ENCODE assay signal across 8 cellular contexts in the genomic region with DNA sequence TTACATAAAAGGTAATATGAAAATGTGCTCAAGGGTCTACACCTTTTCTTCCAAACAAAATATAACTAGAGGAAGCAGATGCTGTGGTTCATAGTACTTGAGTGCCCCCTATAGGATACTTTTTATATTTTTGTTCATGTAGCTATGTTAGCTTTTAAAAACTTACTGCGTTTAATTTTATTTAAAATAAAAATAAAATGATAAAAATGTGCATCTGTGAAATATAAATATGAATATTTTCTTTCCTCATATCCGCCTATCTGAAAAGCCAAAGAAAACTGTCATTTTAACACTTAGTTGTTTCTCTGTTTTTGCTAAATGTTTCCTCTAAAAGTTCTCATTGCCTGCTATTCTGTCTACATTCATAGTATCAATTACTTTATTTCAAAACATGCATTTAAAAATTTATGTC. TPM values are rescaled to one million over a fixed set of nuclear protein-coding genes. Genes with fewer than 3 reads are reported as not detected.
A peak's percentile ranks its signal among the peaks of the same experiment; 100 is the strongest.
DNase-seq lines count a peak whose midpoint lies in the region; ATAC-seq, FAIRE-seq and TF ChIP-seq lines count a peak whose summit lies in the region.

No MANE protein-coding gene starts in this region.

- RAD21 ChIA-PET in GM12878 (lab: Charles Lee; ENCODE audit: unreplicated experiment), result interaction anchor here (0.9 to 1.8 kb wide), 3 partner anchors 30 to 1554 kb away, joined by 3 to 4 read pairs (median 4); no protein-coding TSS in a partner anchor

- H3K27ac Mint-ChIP-seq in mesothelial cell of epicardium, result no peak overlapping the region
- no peak overlapping the region for H3K27ac Mint-ChIP-seq in activated CD4-positive, alpha-beta T cell treated with anti-CD3 and anti-CD28 coated beads, Interleukin-2, amount 10 ng/mL, durations not matched to agents 24 days and 14 days

- TF ChIP-seq CTCF in A549 (IDR thresholded peaks at IDR 0.05) (peak; percentile 75), GM12878 (IDR thresholded peaks at IDR 0.05 in 2 of 3, conservative IDR thresholded peaks at IDR 0.05 in 1 of 3; ENCODE audit: control insufficient read depth in 2 of 3, extremely low read depth in 1 of 3, insufficient read depth in 1 of 3, low read depth in 3 of 3, low read length in 3 of 3) (peak; percentile 26 to 46 (median 31); a peak in 3 of 6 replicates), mesothelial cell of epicardium (IDR thresholded peaks at IDR 0.05; ENCODE audit: unreplicated experiment) (peak; percentile 72)

- H4K20me1 ChIP-seq in GM12878 (ENCODE audit: control insufficient read depth, insufficient read depth), result no peaks in the 10 kb centered on the region

- peaks cover 17% of the 10 kb centered on the region for H3K4me1 Mint-ChIP-seq in mesothelial cell of epicardium
- no peaks in the 10 kb centered on the region for H3K4me1 Mint-ChIP-seq in activated CD4-positive, alpha-beta T cell treated with anti-CD3 and anti-CD28 coated beads, Interleukin-2, amount 10 ng/mL, durations not matched to agents 24 days and 14 days

- H3K27ac ChIP-seq in A549, result no peak overlapping the region
- no peak overlapping the region for H3K27ac ChIP-seq in GM12878 (ENCODE audit: control insufficient read depth, insufficient read depth)

- no peaks in the 10 kb centered on the region for H3K36me3 ChIP-seq in GM12878 (ENCODE audit: control insufficient read depth in 2 of 2, insufficient read depth in 2 of 2, low read length in 1 of 2)

- CTCF ChIA-PET in A549 (lab: Yijun Ruan, JAX) (interaction anchor here (0.7 to 3.4 kb wide), 3 partner anchors 11 to 51 kb away, joined by 3 to 22 read pairs (median 3); partner anchors contain the start of gene LRP1B), GM12878 (lab: Yijun Ruan, JAX) (interaction anchor here (0.5 to 2.0 kb wide), 14 partner anchors 10 to 229 kb away, joined by 3 to 10 read pairs (median 4); partner anchors contain the start of gene LRP1B)

- no TSS peak for BruUV-seq in GM12878 (replicated peaks; lab: Mats Ljungman, UMichigan)

- intact Hi-C loops in GM12878 (cut with micrococcal nuclease; ENCODE audit: unreplicated experiment), result no loop called here
- intact Hi-C loops in activated CD4-positive, alpha-beta T cell treated with anti-CD3 and anti-CD28 coated beads, Interleukin-2, amount 10 ng/mL, durations not matched to agents 24 days and 14 days (cut with micrococcal nuclease), result no loop called here

- H3K4me2 ChIP-seq in A549 (no peak overlapping the region), GM12878 (ENCODE audit: control insufficient read depth, insufficient read depth) (no peak overlapping the region)

- H3K27me3 ChIP-seq in GM12878 (replicated peaks in 1 of 2; ENCODE audit: control insufficient read depth in 2 of 2, insufficient read depth in 2 of 2, low read length in 1 of 2), result no peaks in the 10 kb centered on the region

- ATAC-seq in A549 (peak in 1 of 2 experiments; percentile 64; a peak in 2 of 6 replicates), GM18858 (IDR thresholded peaks at IDR 0.05; ENCODE audit: unreplicated experiment) (peak; percentile 66), GM12878 (peak; percentile 47; the same call in 1 of the 3 replicates)

- H3K36me3 Mint-ChIP-seq in mesothelial cell of epicardium, result no peaks in the 10 kb centered on the region
- H3K36me3 Mint-ChIP-seq in activated CD4-positive, alpha-beta T cell treated with anti-CD3 and anti-CD28 coated beads, Interleukin-2, amount 10 ng/mL, durations not matched to agents 24 days and 14 days (ENCODE audit: low read depth), result no peaks in the 10 kb centered on the region

- H3K4me3 Mint-ChIP-seq in mesothelial cell of epicardium, result no peak overlapping the region
- no peak overlapping the region for H3K4me3 Mint-ChIP-seq in activated CD4-positive, alpha-beta T cell treated with anti-CD3 and anti-CD28 coated beads, Interleukin-2, amount 10 ng/mL, durations not matched to agents 24 days and 14 days

- TF ChIP-seq POLR2A in A549 (IDR thresholded peaks at IDR 0.05; ENCODE audit: low read length), result no peak
- no peak for TF ChIP-seq POLR2A in GM12878 (IDR thresholded peaks at IDR 0.05; ENCODE audit: low read depth, low read length)

- H3K9ac ChIP-seq in GM12878 (ENCODE audit: control insufficient read depth, insufficient read depth, low read length), result no peak overlapping the region

- no peak for TF ChIP-seq EP300 in A549 (IDR thresholded peaks at IDR 0.05)
- no peak for TF ChIP-seq EP300 in GM12878 (IDR thresholded peaks at IDR 0.05; ENCODE audit: borderline replicate concordance in 1 of 2, control insufficient read depth in 1 of 2, low read depth in 2 of 2, low read length in 2 of 2)

- no peak overlapping the region for H3K4me3 ChIP-seq in A549
- H3K4me3 ChIP-seq in GM12878, result no peak overlapping the region

- POLR2A ChIA-PET in A549 (lab: Yijun Ruan, JAX), result no interaction called here
- POLR2A ChIA-PET in GM12878 (lab: Charles Lee), result no interaction called here

- no peaks in the 10 kb centered on the region for H3K27me3 Mint-ChIP-seq in mesothelial cell of epicardium (ENCODE audit: low read depth)
- no peaks in the 10 kb centered on the region for H3K27me3 Mint-ChIP-seq in activated CD4-positive, alpha-beta T cell treated with anti-CD3 and anti-CD28 coated beads, Interleukin-2, amount 10 ng/mL, durations not matched to agents 24 days and 14 days

- H3K4me1 ChIP-seq in A549 (no peaks in the 10 kb centered on the region), GM12878 (ENCODE audit: control insufficient read depth, insufficient read depth, low read length) (no peaks in the 10 kb centered on the region)

- no peaks in the 10 kb centered on the region for H3K9me3 Mint-ChIP-seq in mesothelial cell of epicardium
- H3K9me3 Mint-ChIP-seq in activated CD4-positive, alpha-beta T cell treated with anti-CD3 and anti-CD28 coated beads, Interleukin-2, amount 10 ng/mL, durations not matched to agents 24 days and 14 days, result no peaks in the 10 kb centered on the region

- in situ Hi-C loops in GM12878 (cut with MboI), result no loop called here

- no peaks in the 10 kb centered on the region for H3K9me3 ChIP-seq in A549
- H3K9me3 ChIP-seq in GM12878 (replicated peaks; ENCODE audit: control insufficient read depth, insufficient read depth, low read length), result no peaks in the 10 kb centered on the region

- FAIRE-seq in A549 (lab: Jason Lieb, UNC) (no peak), GM12878 (lab: Jason Lieb, UNC) (no peak)

- DNase-seq in A549 (ENCODE audit: low read depth in 1 of 2, low spot score in 1 of 2) (peak in 1 of 2 experiments; percentile 10), NCI-H1694 treated with DMSO at 0.1 percent for 48 hours (lab: John Stamatoyannopoulos, UW) (peak; percentile 52), GM12878 (ENCODE audit: low read depth, low spot score) (no peak), mesothelial cell of epicardium (ENCODE audit: low spot score in 2 of 2, unreplicated experiment in 2 of 2) (no peak), OCI-M2 (lab: John Stamatoyannopoulos, UW; ENCODE audit: unreplicated experiment) (no peak), GOT3 (lab: John Stamatoyannopoulos, UW) (no peak)
- DNase-seq in activated CD4-positive, alpha-beta T cell treated with anti-CD3 and anti-CD28 coated beads, Interleukin-2, amount 10 ng/mL, durations not matched to agents 24 days and 14 days, result no peak

- 6% methylated on average over 2 of the region's 2 CpGs for whole genome bisulfite sequencing in A549 (ENCODE audit: missing lambda C conversion rate)
- WGBS in GM12878 (ENCODE audit: insufficient coverage, insufficient replicate concordance, low lambda C conversion rate, missing lambda C conversion rate), result 28% methylated on average over 2 of the region's 2 CpGs

- SMC1A ChIA-PET in GM12878 (lab: Charles Lee; ENCODE audit: uncharacterized antibody, unreplicated experiment), result interaction anchor here (0.8 to 1.4 kb wide), 3 partner anchors 13 to 241 kb away, joined by 3 to 5 read pairs (median 3); no protein-coding TSS in a partner anchor

- no peak overlapping the region for H2AFZ ChIP-seq in GM12878 (ENCODE audit: control insufficient read depth, low read depth, low read length)

- H3K79me2 ChIP-seq in GM12878 (ENCODE audit: control insufficient read depth, insufficient read depth, low read length), result no peaks in the 10 kb centered on the region

- peak; percentile 74 to 85 for TF ChIP-seq RAD21 in A549 (conservative IDR thresholded peaks at IDR 0.05 in 1 of 2, IDR thresholded peaks at IDR 0.05 in 1 of 2)
- TF ChIP-seq RAD21 in GM12878 (IDR thresholded peaks at IDR 0.05; ENCODE audit: insufficient read depth, low read depth, low read length), result peak; percentile 65

TF ChIP-seq in A549, 52 proteins besides CTCF, POLR2A, EP300 and RAD21 (continues in another document):
- TF ChIP-seq MAZ (IDR thresholded peaks at IDR 0.05; ENCODE audit: borderline replicate concordance, low read depth, low read length), result no peak
- no peak for TF ChIP-seq ZSCAN20 (CRISPR knock-in tag; IDR thresholded peaks at IDR 0.05)

TF ChIP-seq in GM12878, 131 proteins besides CTCF, POLR2A, EP300 and RAD21:
- no peak for TF ChIP-seq RBBP5 (conservative IDR thresholded peaks at IDR 0.05)

RNA-seq across cellular contexts. Expression of gene LRP1B, which starts 9.6 kb away (rescaled TPM):
- polyA plus RNA-seq in A549 (2011; rRNA removed) (0.01 and 0.03 TPM in 2 replicates), A549 (2017; fragmentation: RNase III; extraction: RNeasy Plus Mini Kit Qiagen cat#74134 plus additional on column Dnase treatment) (not detected in 3 replicates), GM12878 (2011; rRNA removed) (0.04 and 0.09 TPM in 2 replicates), GM12878 (2014; fragmentation: Illumina TruSeq; extraction: Trizol) (not detected in 2 replicates), GM12878 (2014; fragmentation: Nextera tagmentation; extraction: Ambion mirVana) (not detected), GM12878 (2014; rRNA removed) (0.01 TPM in 1 of 2 replicates, not detected in the other), GM12878 (2016; fragmentation: Nextera tagmentation; extraction: Ambion mirVana) (under 1 TPM in 1 of 2 experiments, not detected in 1; 0.01 TPM)
- under 0.01 TPM in 1 of 2 replicates, not detected in the other for polyA plus RNA-seq in A549 (2012; cell fraction: cytosol; rRNA removed)
- under 0.01 TPM in 1 of 2 replicates, not detected in the other for polyA plus RNA-seq in A549 (2012; cell fraction: nucleus; rRNA removed)
- polyA minus RNA-seq in A549 (2011; rRNA and poly(A)+ RNA removed), result 0.05 and 0.21 TPM in 2 replicates
- 0.02 TPM in 1 of 2 replicates, not detected in the other for total RNA-seq in GM12878 (2013; cell fraction: nucleolus; rRNA removed)
- total RNA-seq in GM12878 (2014; rRNA removed) (under 0.01 and 0.06 TPM in 2 replicates), GM12878 (2014; rRNA removed; fragmentation: Illumina TruSeq; extraction: Trizol) (under 0.01 TPM in 1 of 2 replicates, not detected in the other), GM12878 (2021) (0.03 TPM in 1 of 2 replicates, not detected in the other), mesothelial cell of epicardium (1.7 to 1.9 TPM (median 1.8 TPM) in 3 replicates)
- not detected for polyA plus RNA-seq in GM12878 (2011; ENCODE audit: low read depth)
- 0.02 and 0.06 TPM in 2 replicates for polyA plus RNA-seq in GM12878 (2011; cell fraction: cytosol; rRNA removed)
- 0.06 and 0.18 TPM in 2 replicates for polyA plus RNA-seq in GM12878 (2011; cell fraction: nucleus; rRNA removed)
- 0.01 TPM in 1 of 2 replicates, not detected in the other for polyA plus RNA-seq in GM12878 (2012)
- 0.15 and 0.62 TPM in 2 replicates for polyA minus RNA-seq in GM12878 (2011; rRNA and poly(A)+ RNA removed)
- polyA minus RNA-seq in GM12878 (2011; cell fraction: cytosol; rRNA and poly(A)+ RNA removed), result not detected in 2 replicates
- polyA minus RNA-seq in GM12878 (2011; cell fraction: nucleus; rRNA and poly(A)+ RNA removed), result 0.36 and 0.38 TPM in 2 replicates
- not detected in 2 replicates for total RNA-seq in activated CD4-positive, alpha-beta T cell treated with anti-CD3 and anti-CD28 coated beads, Interleukin-2, amount 10 ng/mL, durations not matched to agents 24 days and 14 days

Comparison
In these comparisons a context has a peak if more than half of its experiments do, and no peak if none do; other contexts are left out.
1. Of the 24 proteins assayed by ChIP-seq in both GM12878 and A549: peak only in GM12878: none; only in A549: SMC3; in both: CTCF and RAD21; in neither: 21.